Comparison of ENCODE assay signal across 8 cellular contexts in the genomic region with DNA sequence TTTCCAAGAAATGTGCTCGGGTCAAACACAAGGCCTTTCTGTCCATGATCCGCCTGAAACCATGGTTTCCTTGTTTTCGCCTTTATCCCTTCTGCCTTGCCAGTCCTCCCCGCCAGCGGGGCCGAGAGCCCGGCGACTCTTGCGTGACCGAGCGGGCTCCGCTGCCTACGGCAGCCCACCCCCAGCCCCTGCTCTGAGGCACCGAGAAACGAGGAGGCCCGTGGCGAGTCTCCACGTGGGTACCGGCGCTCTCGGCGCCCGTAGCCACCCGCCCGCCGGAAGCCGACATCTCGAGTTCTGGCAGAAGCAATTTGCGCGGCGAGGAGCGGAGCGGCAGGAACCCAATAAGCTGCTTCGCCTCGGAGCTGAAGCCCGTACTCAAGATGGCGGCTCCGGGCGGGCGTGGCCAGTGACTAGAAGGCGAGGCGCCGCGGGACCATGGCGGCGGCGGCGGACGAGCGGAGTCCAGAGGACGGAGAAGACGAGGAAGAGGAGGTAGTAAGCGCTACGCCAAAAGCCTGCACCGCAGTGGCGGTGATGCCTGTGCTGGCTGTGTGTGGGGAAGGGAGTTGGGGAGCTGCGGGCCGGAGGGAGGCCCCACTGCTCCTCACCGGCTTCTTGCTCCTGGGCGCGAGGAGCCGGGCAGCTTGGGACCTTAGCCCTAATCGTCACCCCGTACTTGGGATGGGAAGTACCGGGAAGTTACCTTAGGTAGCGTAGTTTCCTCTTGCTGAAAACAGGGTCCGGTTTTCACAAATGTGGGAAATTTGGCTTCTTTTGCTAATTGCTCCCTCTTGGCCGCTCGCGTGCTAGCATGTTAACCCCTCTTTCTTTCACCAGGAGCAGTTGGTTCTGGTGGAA. TPM values are rescaled to one million over a fixed set of nuclear protein-coding genes. Genes with fewer than 3 reads are reported as not detected.
A peak's percentile ranks its signal among the peaks of the same experiment; 100 is the strongest.
DNase-seq lines count a peak whose midpoint lies in the region; ATAC-seq and TF ChIP-seq lines count a peak whose summit lies in the region.

GTF3C6 (plus strand) TSS at position 375 of the 861 bp plus-strand sequence; CDS start at position 439, 64 bp downstream.

- ATAC-seq in DND-41 (ENCODE audit: insufficient read depth, low read depth) (peak; percentile 97), GM21786 (IDR thresholded peaks at IDR 0.05; ENCODE audit: unreplicated experiment) (peak; percentile 98)

- H3K27me3 ChIP-seq in DND-41 (ENCODE audit: insufficient read depth, low read length, poor library complexity) (no peaks in the 10 kb centered on the region), esophagus muscularis mucosa (no peaks in the 10 kb centered on the region), muscle layer of duodenum (ENCODE audit: low read depth, low read length) (no peaks in the 10 kb centered on the region)

- peaks cover 18% of the 10 kb centered on the region for H3K79me2 ChIP-seq in DND-41 (ENCODE audit: insufficient read depth, low read length)

- H3K4me3 ChIP-seq in DND-41 (ENCODE audit: low read depth in 1 of 2, low read length in 2 of 2): peak within 1 kb of the TSS; percentile 89 to 95
- H3K4me3 ChIP-seq in esophagus muscularis mucosa: peak within 1 kb of the TSS; percentile 79 to 85 (median 82)
- peak within 1 kb of the TSS; percentile 87 to 99 for H3K4me3 ChIP-seq in muscle layer of duodenum (ENCODE audit: low read depth in 1 of 2, low read length in 2 of 2)

- H3K9me3 ChIP-seq in DND-41 (ENCODE audit: insufficient read depth, low read length, severe bottlenecking): no peaks in the 10 kb centered on the region
- no peaks in the 10 kb centered on the region for H3K9me3 ChIP-seq in KOPT-K1 (ENCODE audit: insufficient read depth, low read length, poor library complexity, severe bottlenecking)
- no peaks in the 10 kb centered on the region for H3K9me3 ChIP-seq in esophagus muscularis mucosa
- H3K9me3 ChIP-seq in muscle layer of duodenum (ENCODE audit: control insufficient read depth in 1 of 2, low read length in 2 of 2): no peaks in the 10 kb centered on the region

- under 1% methylated on average over 57 of the region's 70 CpGs for WGBS in esophagus muscularis mucosa

- peak within 1 kb of the TSS; percentile 99 for H2AFZ ChIP-seq in DND-41 (ENCODE audit: low read depth, low read length)

- H3K27ac ChIP-seq in DND-41 (ENCODE audit: low read length) (peak within 1 kb of the TSS; percentile 96), KOPT-K1 (ENCODE audit: low read depth, low read length, poor library complexity, severe bottlenecking) (peak within 1 kb of the TSS; percentile 93), esophagus muscularis mucosa (replicated peaks in 1 of 4) (peak within 1 kb of the TSS; percentile 85 to 92 (median 85)), muscle layer of duodenum (ENCODE audit: low read length) (peak within 1 kb of the TSS; percentile 98)

- H3K4me2 ChIP-seq in DND-41 (ENCODE audit: insufficient read depth, low read length): peak within 1 kb of the TSS; percentile 64

- peak; percentile 6 for TF ChIP-seq CTCF in DND-41 (IDR thresholded peaks at IDR 0.05; ENCODE audit: borderline replicate concordance, extremely low read depth, low read length, poor library complexity, severe bottlenecking)
- no peak for TF ChIP-seq CTCF in esophagus muscularis mucosa (IDR thresholded peaks at IDR 0.05)

- TF ChIP-seq POLR2A in esophagus muscularis mucosa (IDR thresholded peaks at IDR 0.05; ENCODE audit: low read depth): peak; percentile 22

- DNase-seq in DND-41 (peak; percentile 95), RKO (ENCODE audit: low spot score) (peak; percentile 94), activated T-helper 1 cell treated with Interleukin-2 at 50 U/mL for 16 hours (ENCODE audit: low read depth) (peak; percentile 86), esophagus muscularis mucosa (ENCODE audit: extremely low spot score) (peak; percentile 97)
- peak; percentile 79 for DNase-seq in stimulated activated CD8-positive, alpha-beta memory T cell treated with anti-CD3 and anti-CD28 coated beads, Interleukin-7, amount 100 ng/mL, for 24 hours (ENCODE audit: low read depth)

- H3K4me1 ChIP-seq in DND-41 (ENCODE audit: insufficient read depth, low read length): peaks cover 25% of the 10 kb centered on the region
- H3K4me1 ChIP-seq in esophagus muscularis mucosa: peaks cover 5 to 22% (median 19%) of the 10 kb centered on the region in 4 donors
- peaks cover 4 to 12% of the 10 kb centered on the region in 2 donors for H3K4me1 ChIP-seq in muscle layer of duodenum (ENCODE audit: control insufficient read depth in 1 of 2, insufficient read depth in 2 of 2, low read length in 2 of 2)

- H3K36me3 ChIP-seq in DND-41 (ENCODE audit: insufficient read depth, low read length): peaks cover 34% of the 10 kb centered on the region
- H3K36me3 ChIP-seq in KOPT-K1 (ENCODE audit: insufficient read depth, low read length): peaks cover 36% of the 10 kb centered on the region
- peaks cover 13 to 34% (median 32%) of the 10 kb centered on the region in 4 donors for H3K36me3 ChIP-seq in esophagus muscularis mucosa
- H3K36me3 ChIP-seq in muscle layer of duodenum (ENCODE audit: control insufficient read depth in 1 of 2, insufficient read depth in 2 of 2, low read length in 2 of 2): peaks cover 0 to 22% of the 10 kb centered on the region in 2 donors

- no peak for TF ChIP-seq EP300 in esophagus muscularis mucosa (IDR thresholded peaks at IDR 0.05)

- H4K20me1 ChIP-seq in DND-41 (ENCODE audit: insufficient read depth, low read length): no peaks in the 10 kb centered on the region

- intact Hi-C loops in esophagus muscularis mucosa (cut with DNase I): loop anchor here (2.0 to 5.0 kb wide), 2 partner anchors 82 to 141 kb away; partner anchors contain the start of gene CDK19

- H3K9ac ChIP-seq in DND-41 (ENCODE audit: low read depth, low read length): peak within 1 kb of the TSS; percentile 95

RNA-seq across cellular contexts. Expression of gene GTF3C6, which starts in this region (rescaled TPM):
- total RNA-seq in esophagus muscularis mucosa: 10 to 100 TPM; 37.1 to 46.1 (median 42.6) TPM

Comparison
In these comparisons a context has a peak if more than half of its experiments do, and no peak if none do; other contexts are left out.
1. Peak in every context shown above with its lines: DNase-seq, ATAC-seq, H3K4me3 ChIP-seq and H3K27ac ChIP-seq.